Comparison of ENCODE assay signal across 9 cellular contexts in genomic region chr1:66360285-66360724, GRCh38.
DNase-seq lines count a peak whose midpoint lies in the region; ATAC-seq and TF ChIP-seq lines count a peak whose summit lies in the region.
"Had no signal": no experiment of that assay in that cellular context is flagged by ENCODE, and none has a peak within 500 bp of the region (broad histone marks: within the 10 kb centered on the region; RNA-seq: fewer than 3 reads in every experiment).

No MANE protein-coding gene starts in this region.

- H3K9me3 ChIP-seq in upper lobe of right lung, result no peaks in the 10 kb centered on the region

- peaks cover 100% of the 10 kb centered on the region for H3K36me3 Mint-ChIP-seq in activated T-helper 17 cell treated with anti-CD3 and anti-CD28 coated beads, Interleukin-2, amount 50 U/mL, for 72 hours (ENCODE audit: low read depth)

- H3K4me1 ChIP-seq in upper lobe of right lung, result peaks cover 16% of the 10 kb centered on the region

- intact Hi-C loops in upper lobe of right lung (cut with DNase I), result no loop called here

- ATAC-seq in GM18498 (IDR thresholded peaks at IDR 0.05; ENCODE audit: unreplicated experiment), result peak; percentile 44
- no peak for ATAC-seq in activated T-helper 17 cell treated with anti-CD3 and anti-CD28 coated beads, Interleukin-2, amount 50 U/mL, for 72 hours (replicated peaks)
- ATAC-seq in upper lobe of right lung, result no peak
- no peak for ATAC-seq in GM19395 (IDR thresholded peaks at IDR 0.05; ENCODE audit: unreplicated experiment)

- peak overlapping the region; percentile 41 for H3K4me3 Mint-ChIP-seq in activated T-helper 17 cell treated with anti-CD3 and anti-CD28 coated beads, Interleukin-2, amount 50 U/mL, for 72 hours

- peak; percentile 2 for DNase-seq in HT-29 (ENCODE audit: low spot score)
- DNase-seq in upper lobe of right lung, result no peak
- DNase-seq in T1000 (lab: John Stamatoyannopoulos, UW), result no peak
- no peak for DNase-seq in effector CD4-positive, alpha-beta T cell

- H3K27ac ChIP-seq in 22Rv1 (no peak overlapping the region), upper lobe of right lung (no peak overlapping the region)

- H3K27ac Mint-ChIP-seq in activated T-helper 17 cell treated with anti-CD3 and anti-CD28 coated beads, Interleukin-2, amount 50 U/mL, for 72 hours, result peak overlapping the region; percentile 41

- no peaks in the 10 kb centered on the region for H3K27me3 Mint-ChIP-seq in activated T-helper 17 cell treated with anti-CD3 and anti-CD28 coated beads, Interleukin-2, amount 50 U/mL, for 72 hours

- H3K4me1 Mint-ChIP-seq in activated T-helper 17 cell treated with anti-CD3 and anti-CD28 coated beads, Interleukin-2, amount 50 U/mL, for 72 hours, result peaks cover 77% of the 10 kb centered on the region

- H3K27me3 ChIP-seq in upper lobe of right lung, result no peaks in the 10 kb centered on the region

- H3K9me3 Mint-ChIP-seq in activated T-helper 17 cell treated with anti-CD3 and anti-CD28 coated beads, Interleukin-2, amount 50 U/mL, for 72 hours, result no peaks in the 10 kb centered on the region

- H3K4me3 ChIP-seq in upper lobe of right lung, result no peak overlapping the region
- H3K4me3 ChIP-seq: lung had no signal

- TF ChIP-seq CTCF in 22Rv1 (IDR thresholded peaks at IDR 0.05) (0 out of 2 replicates have a peak, but pooled peaks have one; percentile 9), upper lobe of right lung (IDR thresholded peaks at IDR 0.05) (no peak)

- H3K36me3 ChIP-seq in upper lobe of right lung, result peaks cover 44% of the 10 kb centered on the region
